In the genomic region with DNA sequence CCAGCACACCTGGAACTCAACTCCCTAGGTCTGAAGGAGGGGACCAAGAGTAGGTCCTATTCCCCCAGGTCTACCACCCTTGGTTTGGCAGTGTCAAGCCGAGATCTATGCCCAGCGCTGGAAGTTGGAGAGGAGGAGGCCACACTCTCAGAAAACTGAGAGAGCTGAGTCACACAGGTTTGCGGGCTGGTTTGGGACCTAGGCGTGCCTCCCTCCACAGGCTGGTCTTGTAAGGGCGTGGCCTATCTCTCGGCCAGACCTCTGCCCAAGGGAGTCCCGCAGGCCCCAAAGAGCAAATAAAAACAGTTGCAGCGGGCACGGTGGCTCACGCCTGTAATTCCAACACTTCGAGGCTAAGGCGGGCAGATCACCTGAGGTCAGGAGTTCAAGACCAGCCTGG, we compare ENCODE assay signal across 1 cellular context.
TF ChIP-seq lines count a peak whose summit lies in the region.

No MANE protein-coding gene starts in this region.

TF ChIP-seq in K562, 482 proteins besides CTCF, POLR2A, EP300 and RAD21 (continued from another document):
- TF ChIP-seq ZNF449 (CRISPR knock-in tag; IDR thresholded peaks at IDR 0.05) (no peak), MEF2A (IDR thresholded peaks at IDR 0.05; ENCODE audit: control insufficient read depth, low read depth, low read length) (no peak), CTCFL (IDR thresholded peaks at IDR 0.05; ENCODE audit: borderline replicate concordance, insufficient read depth, low read depth, low read length, poor library complexity, severe bottlenecking) (no peak), XRCC3 (IDR thresholded peaks at IDR 0.05) (no peak), TCF3 (CRISPR knock-in tag; IDR thresholded peaks at IDR 0.05) (no peak), NCOR1 (IDR thresholded peaks at IDR 0.05) (no peak), ZNF143 (CRISPR knock-in tag; IDR thresholded peaks at IDR 0.05) (no peak), HNRNPLL (IDR thresholded peaks at IDR 0.05; ENCODE audit: low read depth, low read length, poor library complexity, severe bottlenecking) (no peak), NCOA1 (IDR thresholded peaks at IDR 0.05; ENCODE audit: low read depth) (no peak), KDM1A (IDR thresholded peaks at IDR 0.05) (no peak), HNRNPK (IDR thresholded peaks at IDR 0.05; ENCODE audit: low read depth, low read length, poor library complexity, severe bottlenecking) (no peak), SP1 (CRISPR knock-in tag; IDR thresholded peaks at IDR 0.05) (no peak), RBM15 (IDR thresholded peaks at IDR 0.05; ENCODE audit: insufficient read depth, low read length) (no peak)
- TF ChIP-seq, protein P1, sequence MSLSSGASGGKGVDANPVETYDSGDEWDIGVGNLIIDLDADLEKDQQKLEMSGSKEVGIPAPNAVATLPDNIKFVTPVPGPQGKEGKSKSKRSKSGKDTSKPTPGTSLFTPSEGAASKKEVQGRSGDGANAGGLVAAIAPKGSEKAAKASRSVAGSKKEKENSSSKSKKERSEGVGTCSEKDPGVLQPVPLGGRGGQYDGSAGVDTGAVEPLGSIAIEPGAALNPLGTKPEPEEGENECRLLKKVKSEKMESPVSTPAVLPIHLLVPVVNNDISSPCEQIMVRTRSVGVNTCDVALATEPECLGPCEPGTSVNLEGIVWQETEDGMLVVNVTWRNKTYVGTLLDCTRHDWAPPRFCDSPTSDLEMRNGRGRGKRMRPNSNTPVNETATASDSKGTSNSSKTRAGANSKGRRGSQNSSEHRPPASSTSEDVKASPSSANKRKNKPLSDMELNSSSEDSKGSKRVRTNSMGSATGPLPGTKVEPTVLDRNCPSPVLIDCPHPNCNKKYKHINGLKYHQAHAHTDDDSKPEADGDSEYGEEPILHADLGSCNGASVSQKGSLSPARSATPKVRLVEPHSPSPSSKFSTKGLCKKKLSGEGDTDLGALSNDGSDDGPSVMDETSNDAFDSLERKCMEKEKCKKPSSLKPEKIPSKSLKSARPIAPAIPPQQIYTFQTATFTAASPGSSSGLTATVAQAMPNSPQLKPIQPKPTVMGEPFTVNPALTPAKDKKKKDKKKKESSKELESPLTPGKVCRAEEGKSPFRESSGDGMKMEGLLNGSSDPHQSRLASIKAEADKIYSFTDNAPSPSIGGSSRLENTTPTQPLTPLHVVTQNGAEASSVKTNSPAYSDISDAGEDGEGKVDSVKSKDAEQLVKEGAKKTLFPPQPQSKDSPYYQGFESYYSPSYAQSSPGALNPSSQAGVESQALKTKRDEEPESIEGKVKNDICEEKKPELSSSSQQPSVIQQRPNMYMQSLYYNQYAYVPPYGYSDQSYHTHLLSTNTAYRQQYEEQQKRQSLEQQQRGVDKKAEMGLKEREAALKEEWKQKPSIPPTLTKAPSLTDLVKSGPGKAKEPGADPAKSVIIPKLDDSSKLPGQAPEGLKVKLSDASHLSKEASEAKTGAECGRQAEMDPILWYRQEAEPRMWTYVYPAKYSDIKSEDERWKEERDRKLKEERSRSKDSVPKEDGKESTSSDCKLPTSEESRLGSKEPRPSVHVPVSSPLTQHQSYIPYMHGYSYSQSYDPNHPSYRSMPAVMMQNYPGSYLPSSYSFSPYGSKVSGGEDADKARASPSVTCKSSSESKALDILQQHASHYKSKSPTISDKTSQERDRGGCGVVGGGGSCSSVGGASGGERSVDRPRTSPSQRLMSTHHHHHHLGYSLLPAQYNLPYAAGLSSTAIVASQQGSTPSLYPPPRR (CRISPR knock-in tag; IDR thresholded peaks at IDR 0.05; ENCODE audit: borderline replicate concordance) = no peak
